ENCODE assay signal across 1 cellular context in genomic region chr19:28022506-28022905, GRCh38.
TF ChIP-seq lines count a peak whose summit lies in the region.

No MANE protein-coding gene starts in this region.

TF ChIP-seq in H1, 55 proteins besides CTCF, POLR2A, EP300 and RAD21:
- TF ChIP-seq SIRT6 (IDR thresholded peaks at IDR 0.05; ENCODE audit: low read length) (no peak), TCF12 (IDR thresholded peaks at IDR 0.05; ENCODE audit: low read depth, low read length) (no peak), KDM1A (IDR thresholded peaks at IDR 0.05; ENCODE audit: borderline replicate concordance, low read length) (no peak), KDM4A (IDR thresholded peaks at IDR 0.05; ENCODE audit: low read depth, low read length, severe bottlenecking) (no peak), EGR1 (IDR thresholded peaks at IDR 0.05; ENCODE audit: borderline replicate concordance, low read depth, low read length) (no peak), CBX8 (IDR thresholded peaks at IDR 0.05; ENCODE audit: borderline replicate concordance, low read depth, low read length) (no peak), CEBPB (IDR thresholded peaks at IDR 0.05; ENCODE audit: low read depth, low read length) (no peak), GABPA (IDR thresholded peaks at IDR 0.05; ENCODE audit: borderline replicate concordance, insufficient read depth, low read length) (no peak), SAP30 (IDR thresholded peaks at IDR 0.05; ENCODE audit: insufficient read depth, insufficient replicate concordance, low read length) (no peak), RBBP5 (IDR thresholded peaks at IDR 0.05; ENCODE audit: borderline replicate concordance, low read depth, low read length) (no peak), MAX (IDR thresholded peaks at IDR 0.05) (no peak), JUN (IDR thresholded peaks at IDR 0.05; ENCODE audit: low read depth, low read length) (no peak), SIX5 (IDR thresholded peaks at IDR 0.05; ENCODE audit: low read depth, low read length) (no peak), TBP (IDR thresholded peaks at IDR 0.05; ENCODE audit: low read depth, low read length) (no peak)
